Comparison of ENCODE assay signal across 8 cellular contexts in genomic region chrX:53441531-53442321, GRCh38. TPM values are rescaled to one million over a fixed set of nuclear protein-coding genes. Genes with fewer than 3 reads are reported as not detected.
DNase-seq lines count a peak whose midpoint lies in the region; ATAC-seq, FAIRE-seq and TF ChIP-seq lines count a peak whose summit lies in the region.

No MANE protein-coding gene starts in this region.

- H3K9ac ChIP-seq in GM12878 (ENCODE audit: control insufficient read depth, insufficient read depth, low read length), result no peak overlapping the region

- TF ChIP-seq POLR2A in GM12878 (IDR thresholded peaks at IDR 0.05; ENCODE audit: low read depth, low read length), result peak; percentile 14; the same call in 1 of the 2 replicates

- H3K4me3 ChIP-seq in GM06990 (replicated peaks; ENCODE audit: low read depth, low read length) (peak overlapping the region; percentile 59), GM12878 (peak overlapping the region; percentile 65), iPS-11a (ENCODE audit: low read depth, low read length) (peak overlapping the region; percentile 54), skeletal muscle cell (ENCODE audit: low read depth, low read length) (peak overlapping the region; percentile 36)

- peak; percentile 85 for DNase-seq in GM06990 (ENCODE audit: extremely low read depth, insufficient read length)
- DNase-seq in NCI-H187 (lab: John Stamatoyannopoulos, UW), result peak; percentile 65
- peak; percentile 73 for DNase-seq in T1000 (lab: John Stamatoyannopoulos, UW)
- DNase-seq in GM12878 (ENCODE audit: low read depth, low spot score), result peak; percentile 38
- DNase-seq in skeletal muscle cell (ENCODE audit: low read depth), result no peak
- DNase-seq in OCI-M1 (lab: John Stamatoyannopoulos, UW), result no peak

- no peaks in the 10 kb centered on the region for H3K27me3 ChIP-seq in GM06990 (replicated peaks; ENCODE audit: control insufficient read depth, insufficient read depth, low read length)
- H3K27me3 ChIP-seq in GM12878 (replicated peaks in 1 of 2; ENCODE audit: control insufficient read depth in 2 of 2, insufficient read depth in 2 of 2, low read length in 1 of 2), result peaks cover 0 to 3% of the 10 kb centered on the region in 2 experiments; a peak in 1 of 4 replicates

- H3K79me2 ChIP-seq in GM12878 (ENCODE audit: control insufficient read depth, insufficient read depth, low read length), result no peaks in the 10 kb centered on the region

- no peak for TF ChIP-seq RAD21 in GM12878 (IDR thresholded peaks at IDR 0.05; ENCODE audit: insufficient read depth, low read depth, low read length)

- H2AFZ ChIP-seq in GM12878 (ENCODE audit: control insufficient read depth, low read depth, low read length), result peak overlapping the region; percentile 87

- ATAC-seq in HG02759 (IDR thresholded peaks at IDR 0.05; ENCODE audit: unreplicated experiment) (peak; percentile 90), GM12878 (peak; percentile 88)

- RAD21 ChIA-PET in GM12878 (lab: Charles Lee; ENCODE audit: unreplicated experiment), result no interaction called here

- in situ Hi-C loops in GM12878 (cut with MboI), result no loop called here

- no peak for TF ChIP-seq CTCF in GM06990 (IDR thresholded peaks at IDR 0.05; ENCODE audit: insufficient read depth, low read length, poor library complexity, severe bottlenecking)
- no peak for TF ChIP-seq CTCF in GM12878 (IDR thresholded peaks at IDR 0.05 in 2 of 3, conservative IDR thresholded peaks at IDR 0.05 in 1 of 3; ENCODE audit: control insufficient read depth in 2 of 3, extremely low read depth in 1 of 3, insufficient read depth in 1 of 3, low read depth in 3 of 3, low read length in 3 of 3)

- CTCF ChIA-PET in GM12878 (lab: Yijun Ruan, JAX), result interaction anchor here (1.3 kb wide), 1 partner anchor 124 kb away, joined by 3 read pairs; no protein-coding TSS in a partner anchor

- WGBS in GM12878 (ENCODE audit: insufficient coverage, insufficient replicate concordance, low lambda C conversion rate, missing lambda C conversion rate), result 20% methylated on average over 39 of the region's 44 CpGs

- POLR2A ChIA-PET in GM12878 (lab: Charles Lee), result no interaction called here

- no TSS peak for BruUV-seq in GM12878 (replicated peaks; lab: Mats Ljungman, UMichigan)

- TF ChIP-seq EP300 in GM12878 (IDR thresholded peaks at IDR 0.05; ENCODE audit: borderline replicate concordance in 1 of 2, control insufficient read depth in 1 of 2, low read depth in 2 of 2, low read length in 2 of 2), result no peak

- H3K27ac ChIP-seq in GM12878 (ENCODE audit: control insufficient read depth, insufficient read depth), result no peak overlapping the region

- H3K4me1 ChIP-seq in GM12878 (ENCODE audit: control insufficient read depth, insufficient read depth, low read length), result peaks cover 4% of the 10 kb centered on the region; the same call in 1 of the 2 replicates

- H3K4me2 ChIP-seq in GM12878 (ENCODE audit: control insufficient read depth, insufficient read depth), result peak overlapping the region; percentile 87

- H3K36me3 ChIP-seq in GM06990 (ENCODE audit: control insufficient read depth, insufficient read depth, low read length), result no peaks in the 10 kb centered on the region
- no peaks in the 10 kb centered on the region for H3K36me3 ChIP-seq in GM12878 (ENCODE audit: control insufficient read depth in 2 of 2, insufficient read depth in 2 of 2, low read length in 1 of 2)

- intact Hi-C loops in GM12878 (cut with micrococcal nuclease; ENCODE audit: unreplicated experiment), result no loop called here

- no peaks in the 10 kb centered on the region for H4K20me1 ChIP-seq in GM12878 (ENCODE audit: control insufficient read depth, insufficient read depth)

- H3K9me3 ChIP-seq in GM12878 (replicated peaks; ENCODE audit: control insufficient read depth, insufficient read depth, low read length), result no peaks in the 10 kb centered on the region

- no peak for FAIRE-seq in GM12878 (lab: Jason Lieb, UNC)

- SMC1A ChIA-PET in GM12878 (lab: Charles Lee; ENCODE audit: uncharacterized antibody, unreplicated experiment), result no interaction called here

TF ChIP-seq in GM12878, 131 proteins besides CTCF, POLR2A, EP300 and RAD21 (continues in another document):
- TF ChIP-seq MEF2B (IDR thresholded peaks at IDR 0.05; ENCODE audit: partially characterized antibody, poor library complexity, severe bottlenecking), result no peak
- no peak for TF ChIP-seq ATF3 (IDR thresholded peaks at IDR 0.05; ENCODE audit: borderline replicate concordance, extremely low read depth, low read depth, low read length)
- TF ChIP-seq KDM1A (IDR thresholded peaks at IDR 0.05; ENCODE audit: borderline replicate concordance), result no peak
- TF ChIP-seq WRNIP1 (IDR thresholded peaks at IDR 0.05; ENCODE audit: borderline replicate concordance, low read depth, low read length), result no peak
- no peak for TF ChIP-seq RELA (IDR thresholded peaks at IDR 0.05; ENCODE audit: borderline replicate concordance, partially characterized antibody)
- TF ChIP-seq POU2F2 (IDR thresholded peaks at IDR 0.05; ENCODE audit: borderline replicate concordance, low read depth, low read length), result no peak
- TF ChIP-seq IKZF1 (conservative IDR thresholded peaks at IDR 0.05), result peak; percentile 66
- TF ChIP-seq ZNF274 (IDR thresholded peaks at IDR 0.05; ENCODE audit: insufficient read depth, insufficient read length), result no peak

RNA-seq across cellular contexts. Expression of gene HSD17B10, which starts 7.6 kb away (rescaled TPM):
- total RNA-seq in GM12878 (2013; cell fraction: nucleolus; rRNA removed), result 7.5 and 8.4 TPM in 2 replicates
- total RNA-seq in GM12878 (2014; rRNA removed), result 192 and 195 TPM in 2 replicates
- 133 and 144 TPM in 2 replicates for total RNA-seq in GM12878 (2014; rRNA removed; fragmentation: Illumina TruSeq; extraction: Trizol)
- 165 and 179 TPM in 2 replicates for total RNA-seq in GM12878 (2021)
- 81.8 TPM for polyA plus RNA-seq in GM12878 (2011; ENCODE audit: low read depth)
- polyA plus RNA-seq in GM12878 (2011; rRNA removed), result 136 and 243 TPM in 2 replicates
- polyA plus RNA-seq in GM12878 (2011; cell fraction: cytosol; rRNA removed), result 366 and 386 TPM in 2 replicates
- 151 and 174 TPM in 2 replicates for polyA plus RNA-seq in GM12878 (2011; cell fraction: nucleus; rRNA removed)
- polyA plus RNA-seq in GM12878 (2012), result 87.0 and 106 TPM in 2 replicates
- polyA plus RNA-seq in GM12878 (2014; fragmentation: Illumina TruSeq; extraction: Trizol), result 134 and 174 TPM in 2 replicates
- 100 to 1,000 TPM in 1 of 2 experiments, 10 to 100 TPM in 1; 43.7 to 114 TPM for polyA plus RNA-seq in GM12878 (2014; fragmentation: Nextera tagmentation; extraction: Ambion mirVana)
- polyA plus RNA-seq in GM12878 (2014; rRNA removed), result 200 and 205 TPM in 2 replicates
- 100 to 1,000 TPM; 281 to 313 TPM for polyA plus RNA-seq in GM12878 (2016; fragmentation: Nextera tagmentation; extraction: Ambion mirVana)
- polyA minus RNA-seq in GM12878 (2011; rRNA and poly(A)+ RNA removed), result 203 and 257 TPM in 2 replicates
- 44.2 and 60.0 TPM in 2 replicates for polyA minus RNA-seq in GM12878 (2011; cell fraction: cytosol; rRNA and poly(A)+ RNA removed)
- polyA minus RNA-seq in GM12878 (2011; cell fraction: nucleus; rRNA and poly(A)+ RNA removed), result 14.9 and 26.0 TPM in 2 replicates

RNA-seq across cellular contexts. Expression of gene RIBC1, which starts 19.1 kb away (rescaled TPM):
- 0.81 and 1.5 TPM in 2 replicates for total RNA-seq in GM12878 (2013; cell fraction: nucleolus; rRNA removed)
- 0.33 and 0.56 TPM in 2 replicates for total RNA-seq in GM12878 (2014; rRNA removed)
- total RNA-seq in GM12878 (2014; rRNA removed; fragmentation: Illumina TruSeq; extraction: Trizol), result 0.32 and 0.40 TPM in 2 replicates
- 0.43 and 0.49 TPM in 2 replicates for total RNA-seq in GM12878 (2021)
- 0.52 TPM for polyA plus RNA-seq in GM12878 (2011; ENCODE audit: low read depth)
- polyA plus RNA-seq in GM12878 (2011; rRNA removed), result 0.30 and 0.50 TPM in 2 replicates
- polyA plus RNA-seq in GM12878 (2011; cell fraction: cytosol; rRNA removed), result 0.46 and 0.47 TPM in 2 replicates
- polyA plus RNA-seq in GM12878 (2011; cell fraction: nucleus; rRNA removed), result 1.0 and 1.2 TPM in 2 replicates
- polyA plus RNA-seq in GM12878 (2012), result 0.65 and 0.79 TPM in 2 replicates
- 0.21 and 0.73 TPM in 2 replicates for polyA plus RNA-seq in GM12878 (2014; fragmentation: Illumina TruSeq; extraction: Trizol)
- under 1 TPM; 0.22 to 0.61 TPM for polyA plus RNA-seq in GM12878 (2014; fragmentation: Nextera tagmentation; extraction: Ambion mirVana)
- 0.36 and 0.94 TPM in 2 replicates for polyA plus RNA-seq in GM12878 (2014; rRNA removed)
- polyA plus RNA-seq in GM12878 (2016; fragmentation: Nextera tagmentation; extraction: Ambion mirVana), result 1 to 10 TPM in 1 of 2 experiments, under 1 TPM in 1; 0.51 to 1.0 TPM
- 0.26 and 0.37 TPM in 2 replicates for polyA minus RNA-seq in GM12878 (2011; rRNA and poly(A)+ RNA removed)
- polyA minus RNA-seq in GM12878 (2011; cell fraction: cytosol; rRNA and poly(A)+ RNA removed), result not detected in 2 replicates
- 0.19 and 0.24 TPM in 2 replicates for polyA minus RNA-seq in GM12878 (2011; cell fraction: nucleus; rRNA and poly(A)+ RNA removed)

RNA-seq across cellular contexts. Expression of gene SMC1A, which starts 19.3 kb away (rescaled TPM):
- total RNA-seq in GM12878 (2013; cell fraction: nucleolus; rRNA removed), result 66.8 and 75.7 TPM in 2 replicates
- total RNA-seq in GM12878 (2014; rRNA removed), result 50.2 and 59.1 TPM in 2 replicates
- 63.1 and 69.4 TPM in 2 replicates for total RNA-seq in GM12878 (2014; rRNA removed; fragmentation: Illumina TruSeq; extraction: Trizol)
- total RNA-seq in GM12878 (2021), result 127 and 141 TPM in 2 replicates
- 48.8 TPM for polyA plus RNA-seq in GM12878 (2011; ENCODE audit: low read depth)
- polyA plus RNA-seq in GM12878 (2011; rRNA removed), result 63.0 and 81.2 TPM in 2 replicates
- polyA plus RNA-seq in GM12878 (2011; cell fraction: cytosol; rRNA removed), result 77.9 and 89.0 TPM in 2 replicates
- 81.0 and 119 TPM in 2 replicates for polyA plus RNA-seq in GM12878 (2011; cell fraction: nucleus; rRNA removed)
- polyA plus RNA-seq in GM12878 (2012), result 43.8 and 48.0 TPM in 2 replicates
- polyA plus RNA-seq in GM12878 (2014; fragmentation: Illumina TruSeq; extraction: Trizol), result 128 and 134 TPM in 2 replicates
- 10 to 100 TPM; 25.6 to 29.6 TPM for polyA plus RNA-seq in GM12878 (2014; fragmentation: Nextera tagmentation; extraction: Ambion mirVana)
- 74.8 and 82.0 TPM in 2 replicates for polyA plus RNA-seq in GM12878 (2014; rRNA removed)
- polyA plus RNA-seq in GM12878 (2016; fragmentation: Nextera tagmentation; extraction: Ambion mirVana), result 100 to 1,000 TPM; 157 to 158 TPM
- polyA minus RNA-seq in GM12878 (2011; rRNA and poly(A)+ RNA removed), result 111 and 138 TPM in 2 replicates
- 65.5 and 88.6 TPM in 2 replicates for polyA minus RNA-seq in GM12878 (2011; cell fraction: cytosol; rRNA and poly(A)+ RNA removed)
- 34.7 and 73.5 TPM in 2 replicates for polyA minus RNA-seq in GM12878 (2011; cell fraction: nucleus; rRNA and poly(A)+ RNA removed)

Comparison
In these comparisons a context has a peak if more than half of its experiments do, and no peak if none do; other contexts are left out.
1. DNase-seq: peak in GM06990 (single experiment), NCI-H187 (2 of 2), T1000 (single experiment) and GM12878 (single experiment); none in skeletal muscle cell (single experiment) and OCI-M1 (single experiment).
2. Peak in every context shown above with its lines, with median percentiles within 50 percentile points of each other: H3K4me3 ChIP-seq.